Comparison of ENCODE assay signal across 20 cellular contexts in genomic region chr12:55760663-55761062, GRCh38. TPM values are rescaled to one million over a fixed set of nuclear protein-coding genes. Genes with fewer than 3 reads are reported as not detected.
DNase-seq lines count a peak whose midpoint lies in the region; ATAC-seq and TF ChIP-seq lines count a peak whose summit lies in the region.
"Had no signal": no experiment of that assay in that cellular context is flagged by ENCODE, and none has a peak within 500 bp of the region (broad histone marks: within the 10 kb centered on the region; RNA-seq: fewer than 3 reads in every experiment).

No MANE protein-coding gene starts in this region.

- no peak for TF ChIP-seq CTCF in VCaP (conservative IDR thresholded peaks at IDR 0.05)
- TF ChIP-seq CTCF in sigmoid colon (IDR thresholded peaks at IDR 0.05), result no peak

- 90 to 95% methylated on average over 6 of the region's 6 CpGs for WGBS in sigmoid colon, 2 donors

- peaks cover 2% of the 10 kb centered on the region for H3K9me3 Mint-ChIP-seq in activated T-cell treated with anti-CD3 and anti-CD28 coated beads, Interleukin-2, amount 50 U/mL, for 24 hours
- H3K9me3 Mint-ChIP-seq in effector memory CD8-positive, alpha-beta T cell, result no peaks in the 10 kb centered on the region
- H3K9me3 Mint-ChIP-seq: CD14-positive monocyte had no signal

- no peaks in the 10 kb centered on the region for H3K27me3 ChIP-seq in sigmoid colon
- H3K27me3 ChIP-seq: vagina had no signal

- TF ChIP-seq POLR2A in sigmoid colon (IDR thresholded peaks at IDR 0.05), result no peak

- no peak for ATAC-seq in effector memory CD8-positive, alpha-beta T cell (replicated peaks)

- H3K36me3 ChIP-seq in sigmoid colon, result peaks cover 13 to 67% (median 23%) of the 10 kb centered on the region in 4 donors

- no peak overlapping the region for H3K4me3 ChIP-seq in sigmoid colon
- H3K4me3 ChIP-seq: coronary artery, vagina had no signal

- no peak overlapping the region for H3K4me3 Mint-ChIP-seq in activated T-cell treated with anti-CD3 and anti-CD28 coated beads, Interleukin-2, amount 50 U/mL, for 24 hours
- no peak overlapping the region for H3K4me3 Mint-ChIP-seq in effector memory CD8-positive, alpha-beta T cell
- H3K4me3 Mint-ChIP-seq: CD14-positive monocyte had no signal

- no peaks in the 10 kb centered on the region for H3K9me3 ChIP-seq in sigmoid colon
- H3K9me3 ChIP-seq: vagina had no signal

- peaks cover 25% of the 10 kb centered on the region for H3K4me1 Mint-ChIP-seq in activated T-cell treated with anti-CD3 and anti-CD28 coated beads, Interleukin-2, amount 50 U/mL, for 24 hours (ENCODE audit: low read depth)
- peaks cover 0 to 5% of the 10 kb centered on the region in 2 donors for H3K4me1 Mint-ChIP-seq in effector memory CD8-positive, alpha-beta T cell (ENCODE audit: low read depth in 2 of 2)

- H3K27ac Mint-ChIP-seq in activated T-cell treated with anti-CD3 and anti-CD28 coated beads, Interleukin-2, amount 50 U/mL, for 24 hours, result peak overlapping the region; percentile 95
- peak overlapping the region; percentile 28 to 84 for H3K27ac Mint-ChIP-seq in effector memory CD8-positive, alpha-beta T cell

- no peak for DNase-seq in activated T-cell treated with anti-CD3 and anti-CD28 coated beads, Interleukin-2, amount 50 U/mL, for 24 hours
- DNase-seq in activated T-cell treated with anti-CD3 and anti-CD28 coated beads, Interleukin-2, amount 50 U/mL, for 1 hour, result no peak
- DNase-seq in effector memory CD8-positive, alpha-beta T cell, result no peak
- DNase-seq in stimulated activated CD8-positive, alpha-beta memory T cell treated with anti-CD3 and anti-CD28 coated beads, Interleukin-4, amount 100 ng/mL, for 48 hours, result peak; percentile 74
- DNase-seq in H4 (ENCODE audit: low spot score), result no peak
- no peak for DNase-seq in sigmoid colon
- no peak for DNase-seq in NCI-H526 (lab: John Stamatoyannopoulos, UW)
- DNase-seq: DMS153, GF-D8, IMR-90, NCI-H1436, NCI-H2171 treated with DMSO at 0.1 percent for 48 hours, NCI-H774, OCI-M1, Right ventricle myocardium superior had no signal

- intact Hi-C loops in sigmoid colon (cut with DNase I), result no loop called here

- TF ChIP-seq EP300 in sigmoid colon (IDR thresholded peaks at IDR 0.05), result no peak

- H3K27me3 Mint-ChIP-seq in activated T-cell treated with anti-CD3 and anti-CD28 coated beads, Interleukin-2, amount 50 U/mL, for 24 hours, result no peaks in the 10 kb centered on the region
- H3K27me3 Mint-ChIP-seq in effector memory CD8-positive, alpha-beta T cell, result no peaks in the 10 kb centered on the region

- H3K36me3 Mint-ChIP-seq in activated T-cell treated with anti-CD3 and anti-CD28 coated beads, Interleukin-2, amount 50 U/mL, for 24 hours (ENCODE audit: low read depth), result peaks cover 85% of the 10 kb centered on the region
- H3K36me3 Mint-ChIP-seq in effector memory CD8-positive, alpha-beta T cell (ENCODE audit: insufficient read depth), result peaks cover 38% of the 10 kb centered on the region

- peak overlapping the region; percentile 78 for H3K27ac ChIP-seq in VCaP
- no peak overlapping the region for H3K27ac ChIP-seq in sigmoid colon
- H3K27ac ChIP-seq: coronary artery, HL-60, vagina had no signal

- no peaks in the 10 kb centered on the region for H3K4me1 ChIP-seq in sigmoid colon
- H3K4me1 ChIP-seq: vagina had no signal

RNA-seq across cellular contexts. Expression of gene GDF11, which starts 17.7 kb away (rescaled TPM):
- total RNA-seq in H4 (2014; rRNA removed; shearing (Covaris generic)), result 7.7 and 8.4 TPM in 2 replicates
- total RNA-seq in sigmoid colon, result 10 to 100 TPM in 1 of 4 donors, 1 to 10 TPM in 3; 4.3 to 12.2 (median 4.6) TPM
- polyA plus RNA-seq in sigmoid colon, result 1 to 10 TPM; 1.2 to 3.9 (median 2.4) TPM

RNA-seq across cellular contexts. Expression of gene CD63, which starts 31.9 kb away (rescaled TPM):
- total RNA-seq in H4 (2014; rRNA removed; shearing (Covaris generic)), result 1,118 and 1,197 TPM in 2 replicates
- total RNA-seq in sigmoid colon, result 100 to 1,000 TPM; 670 to 933 (median 849) TPM
- polyA plus RNA-seq in sigmoid colon, result 1,000 to 10,000 TPM in 1 of 3 donors, 100 to 1,000 TPM in 2; 450 to 1,058 (median 486) TPM

RNA-seq across cellular contexts. Expression of gene RDH5, which starts 40.5 kb away (rescaled TPM):
- 0.49 and 0.81 TPM in 2 replicates for total RNA-seq in H4 (2014; rRNA removed; shearing (Covaris generic))
- total RNA-seq in sigmoid colon, result 10 to 100 TPM; 11.2 to 37.5 (median 32.1) TPM
- polyA plus RNA-seq in sigmoid colon, result 10 to 100 TPM in 2 of 3 donors, 1 to 10 TPM in 1; 8.4 to 34.4 (median 27.1) TPM

RNA-seq across cellular contexts. Expression of gene BLOC1S1, which starts 44.8 kb away (rescaled TPM):
- total RNA-seq in H4 (2014; rRNA removed; shearing (Covaris generic)), result 116 and 160 TPM in 2 replicates
- total RNA-seq in sigmoid colon, result 100 to 1,000 TPM; 173 to 356 (median 317) TPM
- polyA plus RNA-seq in sigmoid colon, result 100 to 1,000 TPM; 329 to 655 (median 634) TPM

RNA-seq across cellular contexts. Expression of gene ITGA7, which starts 53.0 kb away (rescaled TPM):
- 0.88 and 1.2 TPM in 2 replicates for total RNA-seq in H4 (2014; rRNA removed; shearing (Covaris generic))
- total RNA-seq in sigmoid colon, result 100 to 1,000 TPM in 3 of 4 donors, 10 to 100 TPM in 1; 66.6 to 588 (median 204) TPM
- 10 to 100 TPM in 1 of 3 donors, 1 to 10 TPM in 2; 1.8 to 21.0 (median 3.6) TPM for polyA plus RNA-seq in sigmoid colon
